8 cellular contexts compared by ENCODE assay signal in genomic region chr4:143186202-143186601, GRCh38.
DNase-seq lines count a peak whose midpoint lies in the region; ATAC-seq and TF ChIP-seq lines count a peak whose summit lies in the region.

No MANE protein-coding gene starts in this region.

- no peak overlapping the region for H3K9ac ChIP-seq in rectal smooth muscle tissue (ENCODE audit: low read length)

- DNase-seq in GM12865 (ENCODE audit: low read depth): no peak
- DNase-seq in RWPE2 (ENCODE audit: low spot score): no peak
- peak; percentile 59 for DNase-seq in fibroblast of mammary gland (ENCODE audit: low read depth)
- no peak for DNase-seq in hippocampal formation (lab: John Stamatoyannopoulos, UW)
- DNase-seq in activated CD8-positive, alpha-beta memory T cell treated with anti-CD3 and anti-CD28 coated beads for 24 hours: no peak
- DNase-seq in activated CD4-positive, alpha-beta T cell treated with anti-CD3 and anti-CD28 coated beads, Interleukin-2, amount 50 U/mL, for 48 hours: no peak

- no peak for TF ChIP-seq CTCF in GM12865 (IDR thresholded peaks at IDR 0.05; ENCODE audit: insufficient read depth, low read depth, low read length, missing control alignments)
- no peak for TF ChIP-seq CTCF in RWPE2 (IDR thresholded peaks at IDR 0.05; ENCODE audit: poor library complexity, severe bottlenecking)
- no peak for TF ChIP-seq CTCF in fibroblast of mammary gland (conservative IDR thresholded peaks at IDR 0.05; ENCODE audit: control insufficient read depth, insufficient read depth, low read depth, low read length)

- H3K4me3 ChIP-seq in GM12865 (ENCODE audit: low read depth, low read length): peak overlapping the region; percentile 87
- H3K4me3 ChIP-seq in RWPE2 (ENCODE audit: severe bottlenecking): peak overlapping the region; percentile 76
- peak overlapping the region; percentile 77 for H3K4me3 ChIP-seq in fibroblast of mammary gland (ENCODE audit: control insufficient read depth, low read depth, low read length)
- H3K4me3 ChIP-seq in rectal smooth muscle tissue (ENCODE audit: low read length): peak overlapping the region; percentile 75

- H3K36me3 ChIP-seq in RWPE2 (ENCODE audit: low read depth): peaks cover 33% of the 10 kb centered on the region
- H3K36me3 ChIP-seq in rectal smooth muscle tissue (ENCODE audit: control insufficient read depth, insufficient read depth, low read length): no peaks in the 10 kb centered on the region

- H3K27me3 ChIP-seq in RWPE2 (ENCODE audit: insufficient read depth, poor library complexity, severe bottlenecking): no peaks in the 10 kb centered on the region
- H3K27me3 ChIP-seq in rectal smooth muscle tissue (ENCODE audit: control insufficient read depth, insufficient read depth, low read length): no peaks in the 10 kb centered on the region

- H3K27ac ChIP-seq in RWPE2 (ENCODE audit: poor library complexity, severe bottlenecking) (peak overlapping the region; percentile 77), rectal smooth muscle tissue (ENCODE audit: low read depth, low read length) (no peak overlapping the region)

- H3K9me3 ChIP-seq in RWPE2 (ENCODE audit: severe bottlenecking): no peaks in the 10 kb centered on the region

- ATAC-seq in RWPE2 (ENCODE audit: low read depth) (no peak), GM21576 (IDR thresholded peaks at IDR 0.05; ENCODE audit: unreplicated experiment) (no peak)

- H3K4me1 ChIP-seq in RWPE2 (ENCODE audit: insufficient read depth, poor library complexity, severe bottlenecking): peaks cover 24% of the 10 kb centered on the region
- H3K4me1 ChIP-seq in rectal smooth muscle tissue (ENCODE audit: control insufficient read depth, insufficient read depth, low read length): peaks cover 18% of the 10 kb centered on the region
